Comparison of ENCODE assay signal across 16 cellular contexts in the genomic region with DNA sequence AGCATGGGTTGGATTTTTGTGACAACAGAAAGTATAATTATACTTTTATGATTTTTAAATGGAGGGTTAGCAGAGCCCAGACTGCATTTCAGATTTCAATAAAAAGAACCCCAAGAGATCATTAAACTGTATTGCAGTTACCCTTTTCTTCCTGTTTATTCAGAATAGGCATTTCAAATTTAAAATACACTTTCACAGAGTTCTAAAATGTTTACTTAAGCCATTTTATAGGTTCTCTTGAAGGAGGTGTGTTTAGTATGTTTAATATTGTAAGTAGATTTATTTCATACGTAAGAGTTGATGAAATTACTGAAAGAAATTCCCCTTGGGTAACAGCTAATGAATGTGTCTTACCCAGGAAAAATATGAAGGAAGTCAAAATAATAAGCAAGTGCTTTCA.
"Had no signal": no experiment of that assay in that cellular context is flagged by ENCODE, and none has a peak within 500 bp of the region (broad histone marks: within the 10 kb centered on the region; RNA-seq: fewer than 3 reads in every experiment).

No MANE protein-coding gene starts in this region.

- H3K27me3 ChIP-seq: esophagus squamous epithelium, hepatocyte, stomach had no signal

- H3K4me2 ChIP-seq: hepatocyte had no signal

- H3K4me3 ChIP-seq: esophagus squamous epithelium, hepatocyte, skin epidermis, stomach had no signal

- H2AFZ ChIP-seq: hepatocyte had no signal

- H3K27me3 Mint-ChIP-seq: dendritic cell treated with granulocyte-macrophage colony-stimulating factor and Interleukin-4, amounts not matched to agents 40 ng/mL and 50 ng/mL, for 4 days; naive thymus-derived CD4-positive, alpha-beta T cell had no signal

- DNase-seq: esophagus squamous epithelium; foreskin fibroblast; head of caudate nucleus; kidney; left colon; naive thymus-derived CD4-positive, alpha-beta T cell; nephron progenitor cell; posterior cingulate gyrus; stimulated activated CD4-positive, alpha-beta T cell treated with anti-CD3 and anti-CD28 coated beads, Interleukin-2, amount 100 ng/mL, for 24 hours; stimulated activated naive CD4-positive, alpha-beta T cell; stomach; trophoblast cell had no signal

- H3K4me3 Mint-ChIP-seq: dendritic cell treated with granulocyte-macrophage colony-stimulating factor and Interleukin-4, amounts not matched to agents 40 ng/mL and 50 ng/mL, for 4 days; naive thymus-derived CD4-positive, alpha-beta T cell; nephron progenitor cell had no signal

- FAIRE-seq: colon, kidney had no signal

- H3K27ac Mint-ChIP-seq: dendritic cell treated with granulocyte-macrophage colony-stimulating factor and Interleukin-4, amounts not matched to agents 40 ng/mL and 50 ng/mL, for 4 days; naive thymus-derived CD4-positive, alpha-beta T cell; nephron progenitor cell had no signal

- H3K9me3 Mint-ChIP-seq: dendritic cell treated with granulocyte-macrophage colony-stimulating factor and Interleukin-4, amounts not matched to agents 40 ng/mL and 50 ng/mL, for 4 days; naive thymus-derived CD4-positive, alpha-beta T cell; nephron progenitor cell had no signal

- H3K4me1 Mint-ChIP-seq: nephron progenitor cell had no signal

- H3K9me3 ChIP-seq: esophagus squamous epithelium, stomach had no signal

- ATAC-seq: left colon; naive thymus-derived CD4-positive, alpha-beta T cell had no signal

- H3K27ac ChIP-seq: esophagus squamous epithelium, hepatocyte, skin epidermis, stomach had no signal
